ENCODE assay signal across 13 cellular contexts in genomic region chr3:42191443-42191747, GRCh38.
DNase-seq lines count a peak whose midpoint lies in the region; ATAC-seq and TF ChIP-seq lines count a peak whose summit lies in the region.
"Had no signal": no experiment of that assay in that cellular context is flagged by ENCODE, and none has a peak within 500 bp of the region (broad histone marks: within the 10 kb centered on the region; RNA-seq: fewer than 3 reads in every experiment).

No MANE protein-coding gene starts in this region.

- whole genome bisulfite sequencing in SK-N-SH (ENCODE audit: low lambda C conversion rate) = 80% methylated on average over 3 of the region's 4 CpGs

- H3K9me2 ChIP-seq in GM23338 (ENCODE audit: insufficient read depth) (no peaks in the 10 kb centered on the region), SK-N-SH (no peaks in the 10 kb centered on the region)

- H3K4me2 ChIP-seq in GM23338 = no peak overlapping the region
- H3K4me2 ChIP-seq in SK-N-SH = no peak overlapping the region

- H3K36me3 ChIP-seq in GM23338 (ENCODE audit: insufficient read depth) (no peaks in the 10 kb centered on the region; the same call in 1 of the 2 replicates), SK-N-SH (replicated peaks in 1 of 2; ENCODE audit: control insufficient read depth in 1 of 2, insufficient read depth in 2 of 2, low read length in 1 of 2) (peaks cover 0 to 26% of the 10 kb centered on the region in 2 experiments)

- H3K27me3 Mint-ChIP-seq in GM23338 (ENCODE audit: insufficient read depth, low read depth, poor library complexity) = peaks cover 7% of the 10 kb centered on the region
- peaks cover 18% of the 10 kb centered on the region for H3K27me3 Mint-ChIP-seq in glutamatergic neuron (ENCODE audit: unreplicated experiment)
- H3K27me3 Mint-ChIP-seq: central memory CD8-positive, alpha-beta T cell had no signal

- CTCF ChIA-PET in SK-N-SH (lab: Yijun Ruan, JAX) = interaction anchor here (0.5 to 16.9 kb wide), 62 partner anchors 8 to 1611 kb away, joined by 3 to 261 read pairs (median 5); no protein-coding TSS in a partner anchor

- H4K20me1 ChIP-seq in GM23338 (replicated peaks; ENCODE audit: insufficient read depth) (0 out of 2 replicates have a peak, but pooled peaks cover 3% of the 10 kb centered on the region), SK-N-SH (ENCODE audit: insufficient read depth) (0 out of 2 replicates have a peak, but pooled peaks cover 5% of the 10 kb centered on the region)

- ATAC-seq in GM23338 (peak; percentile 38), HG02870 (IDR thresholded peaks at IDR 0.05; ENCODE audit: unreplicated experiment) (no peak)

- no peak overlapping the region for H3K9ac ChIP-seq in SK-N-SH

- peak; percentile 64 for TF ChIP-seq CTCF in 22Rv1 (IDR thresholded peaks at IDR 0.05)
- TF ChIP-seq CTCF in GM23338 (conservative IDR thresholded peaks at IDR 0.05; ENCODE audit: low read depth in 2 of 2) = no peak; a peak in 1 of 4 replicates
- peak; percentile 23; the same call in 1 of the 2 replicates for TF ChIP-seq CTCF in SK-N-SH (IDR thresholded peaks at IDR 0.05)
- peak; percentile 62 for TF ChIP-seq CTCF in glutamatergic neuron (IDR thresholded peaks at IDR 0.05; ENCODE audit: partially characterized antibody, unreplicated experiment)

- H3K4me1 Mint-ChIP-seq in GM23338 = peaks cover 33% of the 10 kb centered on the region
- peaks cover 23% of the 10 kb centered on the region for H3K4me1 Mint-ChIP-seq in glutamatergic neuron (ENCODE audit: low read depth, unreplicated experiment)

- H3K4me1 ChIP-seq in GM23338 (ENCODE audit: insufficient read depth) = peaks cover 20% of the 10 kb centered on the region
- peaks cover 0 to 2% of the 10 kb centered on the region in 2 experiments; a peak in 1 of 4 replicates for H3K4me1 ChIP-seq in SK-N-SH (ENCODE audit: control insufficient read depth in 1 of 2, insufficient read depth in 2 of 2, low read depth in 1 of 2, low read length in 1 of 2)

- POLR2A ChIA-PET in SK-N-SH (lab: Yijun Ruan, JAX) = interaction anchor here (1.0 kb wide), 2 partner anchors 16 to 74 kb away, joined by 3 to 4 read pairs; no protein-coding TSS in a partner anchor

- H3K79me2 ChIP-seq in GM23338 (replicated peaks; ENCODE audit: insufficient read depth) (no peaks in the 10 kb centered on the region; the same call in 1 of the 2 replicates), SK-N-SH (ENCODE audit: insufficient read depth) (no peaks in the 10 kb centered on the region)

- H3F3A ChIP-seq in GM23338 (replicated peaks; ENCODE audit: low read depth) = no peaks in the 10 kb centered on the region
- peaks cover 3% of the 10 kb centered on the region for H3F3A ChIP-seq in SK-N-SH (replicated peaks; ENCODE audit: insufficient read depth)

- no peak for TF ChIP-seq EP300 in SK-N-SH (IDR thresholded peaks at IDR 0.05; ENCODE audit: borderline replicate concordance in 1 of 2, low read depth in 1 of 2, low read length in 1 of 2)

- no peaks in the 10 kb centered on the region for H3K9me3 ChIP-seq in SK-N-SH
- H3K9me3 ChIP-seq: testis had no signal

- H3K27me3 ChIP-seq in GM23338 (ENCODE audit: insufficient read depth) (no peaks in the 10 kb centered on the region), SK-N-SH (ENCODE audit: insufficient read depth) (no peaks in the 10 kb centered on the region)
- H3K27me3 ChIP-seq: testis had no signal

- DNase-seq in GM23338 (ENCODE audit: low spot score) (no peak), SK-N-SH (no peak), glutamatergic neuron (no peak), Kasumi-1 (lab: John Stamatoyannopoulos, UW) (no peak), ureter (ENCODE audit: low spot score) (no peak), 8988T (no peak)
- DNase-seq: DMS79, kidney, NCI-H446 treated with DMSO at 0.1 percent for 48 hours had no signal

- no peak overlapping the region for H3K4me3 ChIP-seq in GM23338
- peak overlapping the region in 1 of 2 experiments; percentile 26; a peak in 1 of 4 replicates for H3K4me3 ChIP-seq in SK-N-SH (ENCODE audit: low read depth in 2 of 2, low read length in 1 of 2)
- H3K4me3 ChIP-seq: testis had no signal

- H2AFZ ChIP-seq in GM23338 (no peak overlapping the region), SK-N-SH (ENCODE audit: low read depth) (no peak overlapping the region)

- peaks cover 52% of the 10 kb centered on the region for H3K36me3 Mint-ChIP-seq in GM23338 (ENCODE audit: low read depth)
- peaks cover 5% of the 10 kb centered on the region for H3K36me3 Mint-ChIP-seq in glutamatergic neuron (ENCODE audit: unreplicated experiment)

- H3K27ac Mint-ChIP-seq in GM23338 = 0 out of 2 replicates have a peak overlapping the region, but pooled peaks have one; percentile 52
- peak overlapping the region; percentile 90 for H3K27ac Mint-ChIP-seq in glutamatergic neuron (ENCODE audit: unreplicated experiment)

- no peak overlapping the region for H3K27ac ChIP-seq in 22Rv1
- H3K27ac ChIP-seq in GM23338 (ENCODE audit: low read depth) = no peak overlapping the region
- no peak overlapping the region for H3K27ac ChIP-seq in SK-N-SH (ENCODE audit: low read depth in 2 of 2, low read length in 1 of 2)
- H3K27ac ChIP-seq: testis had no signal

- no peak for TF ChIP-seq RAD21 in SK-N-SH (IDR thresholded peaks at IDR 0.05; ENCODE audit: low read length)

- H3K9me3 Mint-ChIP-seq in GM23338 (no peaks in the 10 kb centered on the region; the same call in 2 of the 3 replicates), glutamatergic neuron (ENCODE audit: unreplicated experiment) (peaks cover 36% of the 10 kb centered on the region)
- H3K9me3 Mint-ChIP-seq: central memory CD8-positive, alpha-beta T cell had no signal

- no peak overlapping the region for H3K4me3 Mint-ChIP-seq in GM23338
- H3K4me3 Mint-ChIP-seq in glutamatergic neuron (ENCODE audit: unreplicated experiment) = no peak overlapping the region
- H3K4me3 Mint-ChIP-seq: central memory CD8-positive, alpha-beta T cell had no signal

TF ChIP-seq in GM23338, 12 proteins besides CTCF, POLR2A, EP300 and RAD21 (continues in another document):
- TF ChIP-seq STAT1 (IDR thresholded peaks at IDR 0.05; ENCODE audit: unreplicated experiment) = no peak
- TF ChIP-seq POLR2AphosphoS5 (IDR thresholded peaks at IDR 0.05; ENCODE audit: low read depth) = no peak
- TF ChIP-seq, protein P1, sequence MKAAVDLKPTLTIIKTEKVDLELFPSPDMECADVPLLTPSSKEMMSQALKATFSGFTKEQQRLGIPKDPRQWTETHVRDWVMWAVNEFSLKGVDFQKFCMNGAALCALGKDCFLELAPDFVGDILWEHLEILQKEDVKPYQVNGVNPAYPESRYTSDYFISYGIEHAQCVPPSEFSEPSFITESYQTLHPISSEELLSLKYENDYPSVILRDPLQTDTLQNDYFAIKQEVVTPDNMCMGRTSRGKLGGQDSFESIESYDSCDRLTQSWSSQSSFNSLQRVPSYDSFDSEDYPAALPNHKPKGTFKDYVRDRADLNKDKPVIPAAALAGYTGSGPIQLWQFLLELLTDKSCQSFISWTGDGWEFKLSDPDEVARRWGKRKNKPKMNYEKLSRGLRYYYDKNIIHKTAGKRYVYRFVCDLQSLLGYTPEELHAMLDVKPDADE (IDR thresholded peaks at IDR 0.05) = no peak
- no peak for TF ChIP-seq EZH2 (IDR thresholded peaks at IDR 0.05; ENCODE audit: low read depth, unreplicated experiment)
- TF ChIP-seq ZNF331 (CRISPR knock-in tag; IDR thresholded peaks at IDR 0.05; ENCODE audit: low read depth) = no peak
- no peak for TF ChIP-seq CREB1 (CRISPR knock-in tag; IDR thresholded peaks at IDR 0.05; ENCODE audit: low read depth)

TF ChIP-seq in SK-N-SH, 30 proteins besides CTCF, POLR2A, EP300 and RAD21:
- TF ChIP-seq RFX5 (IDR thresholded peaks at IDR 0.05; ENCODE audit: low read length) (no peak), ZBTB33 (IDR thresholded peaks at IDR 0.05; ENCODE audit: borderline replicate concordance, low read depth) (no peak), EZH2phosphoT487 (IDR thresholded peaks at IDR 0.05; ENCODE audit: borderline replicate concordance, low read depth) (no peak), RCOR1 (IDR thresholded peaks at IDR 0.05; ENCODE audit: low read length) (no peak), PBX3 (IDR thresholded peaks at IDR 0.05) (no peak), SMC3 (IDR thresholded peaks at IDR 0.05; ENCODE audit: low read depth, low read length) (no peak), FOSL2 (IDR thresholded peaks at IDR 0.05; ENCODE audit: borderline replicate concordance, low read depth) (no peak), POLR2AphosphoS5 (IDR thresholded peaks at IDR 0.05; ENCODE audit: low read depth, low read length) (no peak)
- TF ChIP-seq, protein P2, sequence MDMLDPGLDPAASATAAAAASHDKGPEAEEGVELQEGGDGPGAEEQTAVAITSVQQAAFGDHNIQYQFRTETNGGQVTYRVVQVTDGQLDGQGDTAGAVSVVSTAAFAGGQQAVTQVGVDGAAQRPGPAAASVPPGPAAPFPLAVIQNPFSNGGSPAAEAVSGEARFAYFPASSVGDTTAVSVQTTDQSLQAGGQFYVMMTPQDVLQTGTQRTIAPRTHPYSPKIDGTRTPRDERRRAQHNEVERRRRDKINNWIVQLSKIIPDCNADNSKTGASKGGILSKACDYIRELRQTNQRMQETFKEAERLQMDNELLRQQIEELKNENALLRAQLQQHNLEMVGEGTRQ (IDR thresholded peaks at IDR 0.05; ENCODE audit: borderline replicate concordance, low read depth, low read length) = no peak

Comparison
In these comparisons a context has a peak if more than half of its experiments do, and no peak if none do; other contexts are left out.
1. CTCF ChIP-seq: peak in 22Rv1 (single experiment), SK-N-SH (single experiment) and glutamatergic neuron (single experiment); none in GM23338 (0 of 2).